In the genomic region with DNA sequence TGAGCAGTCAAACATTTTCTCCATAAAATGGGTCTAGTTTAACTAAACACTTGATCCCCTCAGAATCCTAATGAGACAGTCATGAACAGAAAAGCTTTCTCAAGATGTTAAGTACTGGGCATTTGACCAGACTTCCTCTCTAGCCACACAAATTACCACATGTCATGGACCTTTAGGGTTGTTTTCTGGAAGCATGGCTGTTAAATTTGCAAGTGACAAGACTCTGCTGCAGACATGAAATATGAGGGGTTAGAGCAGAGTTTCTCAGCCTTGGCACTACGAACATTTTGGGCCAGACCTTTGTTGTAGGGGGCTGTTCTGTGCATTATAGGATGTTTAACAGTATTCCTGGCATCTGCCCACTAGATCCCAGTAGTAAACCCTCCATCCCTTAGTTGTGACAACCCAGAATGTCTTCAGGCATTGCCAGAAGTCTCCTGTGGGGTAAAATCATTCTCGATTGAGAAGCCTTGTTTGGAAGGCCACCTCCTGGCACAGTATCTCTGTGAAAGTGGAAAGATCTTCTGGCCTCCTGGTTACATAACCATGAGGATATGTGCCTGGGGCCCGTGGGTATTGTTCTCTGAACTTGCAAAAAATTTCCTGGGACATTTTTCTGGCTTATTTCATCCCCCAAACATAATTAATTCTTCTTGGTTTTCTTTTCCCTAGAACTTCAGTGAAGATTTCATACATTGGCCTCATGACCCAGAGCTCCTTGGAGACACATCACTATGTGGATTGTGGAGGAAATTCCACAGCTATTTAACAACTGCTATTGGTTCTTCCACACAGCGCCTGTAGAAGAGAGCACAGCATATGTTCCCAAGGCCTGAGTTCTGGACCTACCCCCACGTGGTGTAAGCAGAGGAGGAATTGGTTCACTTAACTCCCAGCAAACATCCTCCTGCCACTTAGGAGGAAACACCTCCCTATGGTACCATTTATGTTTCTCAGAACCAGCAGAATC, we compare ENCODE assay signal across 29 cellular contexts. TPM values are rescaled to one million over a fixed set of nuclear protein-coding genes. Genes with fewer than 3 reads are reported as not detected.
A peak's percentile ranks its signal among the peaks of the same experiment; 100 is the strongest.
DNase-seq lines count a peak whose midpoint lies in the region; ATAC-seq and TF ChIP-seq lines count a peak whose summit lies in the region.
"Had no signal": no experiment of that assay in that cellular context is flagged by ENCODE, and none has a peak within 500 bp of the region (broad histone marks: within the 10 kb centered on the region; RNA-seq: fewer than 3 reads in every experiment).

No MANE protein-coding gene starts in this region.

- H3K4me3 ChIP-seq in breast epithelium = no peak overlapping the region
- no peak overlapping the region for H3K4me3 ChIP-seq in cardiac fibroblast (replicated peaks in 1 of 2; ENCODE audit: low read depth in 2 of 2, low read length in 2 of 2)
- no peak overlapping the region for H3K4me3 ChIP-seq in right atrium auricular region
- H3K4me3 ChIP-seq: coronary artery had no signal

- intact Hi-C loops in breast epithelium (cut with DNase I; ENCODE audit: low total_unique reads) = no loop called here
- intact Hi-C loops in MCF 10A (cut with micrococcal nuclease) = no loop called here

- DNase-seq in breast epithelium (ENCODE audit: low spot score in 2 of 2) (no peak), MCF 10A (ENCODE audit: unreplicated experiment) (no peak), cardiac fibroblast (ENCODE audit: low read depth in 2 of 2) (peak; percentile 61 to 69), right atrium auricular region (ENCODE audit: low spot score) (no peak), NCI-H2107 (lab: John Stamatoyannopoulos, UW) (no peak), mesothelial cell of epicardium (ENCODE audit: low spot score in 2 of 2, unreplicated experiment in 2 of 2) (no peak)
- no peak for DNase-seq in stimulated activated naive B cell treated with anti-CD40 and anti-IgM and Interleukin-4, amounts not matched to agents 10 μg/mL and 1 μg/mL and 100 μg/mL, for 72 hours
- DNase-seq: activated CD4-positive, alpha-beta T cell treated with anti-CD3 and anti-CD28 coated beads, Interleukin-2, amount 10 ng/mL, durations not matched to agents 7 days and 5 days; activated naive CD8-positive, alpha-beta T cell treated with anti-CD3 and anti-CD28 coated beads, Interleukin-2, amount 10 ng/mL, durations not matched to agents 7 days and 5 days; Calu3; EL; endodermal cell; islet precursor cell; NCI-H1105 treated with DMSO at 0.1 percent for 48 hours; NCI-H2081 treated with DMSO at 0.1 percent for 48 hours; NCI-H524 treated with DMSO at 0.1 percent for 48 hours; RPMI8226; SK-N-SH; stimulated activated CD4-positive, alpha-beta T cell treated with anti-CD3 and anti-CD28 coated beads, Interleukin-12 subunit alpha, Interleukin-12 subunit beta, amount 100 ng/mL, for 4 hours had no signal

- no peaks in the 10 kb centered on the region for H3K27me3 Mint-ChIP-seq in MCF 10A (ENCODE audit: insufficient read depth, unreplicated experiment)
- no peaks in the 10 kb centered on the region for H3K27me3 Mint-ChIP-seq in stimulated activated naive B cell treated with anti-CD40 and anti-IgM and Interleukin-4, amounts not matched to agents 10 μg/mL and 1 μg/mL and 100 μg/mL, for 72 hours
- no peaks in the 10 kb centered on the region for H3K27me3 Mint-ChIP-seq in mesothelial cell of epicardium (ENCODE audit: low read depth)
- H3K27me3 Mint-ChIP-seq: activated CD4-positive, alpha-beta T cell treated with anti-CD3 and anti-CD28 coated beads, Interleukin-2, amount 10 ng/mL, durations not matched to agents 7 days and 5 days had no signal

- H3K9me3 ChIP-seq in breast epithelium (no peaks in the 10 kb centered on the region), right atrium auricular region (no peaks in the 10 kb centered on the region)
- H3K9me3 ChIP-seq: SK-N-SH had no signal

- H3K9me3 Mint-ChIP-seq in MCF 10A (ENCODE audit: unreplicated experiment) (no peaks in the 10 kb centered on the region), mesothelial cell of epicardium (no peaks in the 10 kb centered on the region)
- no peaks in the 10 kb centered on the region for H3K9me3 Mint-ChIP-seq in stimulated activated naive B cell treated with anti-CD40 and anti-IgM and Interleukin-4, amounts not matched to agents 10 μg/mL and 1 μg/mL and 100 μg/mL, for 72 hours
- H3K9me3 Mint-ChIP-seq: activated CD4-positive, alpha-beta T cell treated with anti-CD3 and anti-CD28 coated beads, Interleukin-2, amount 10 ng/mL, durations not matched to agents 7 days and 5 days; activated naive CD8-positive, alpha-beta T cell treated with anti-CD3 and anti-CD28 coated beads, Interleukin-2, amount 10 ng/mL, durations not matched to agents 7 days and 5 days; activated T-helper 2 cell treated with anti-CD3 and anti-CD28 coated beads, Interferon-gamma antibody, Interleukin-2, Interleukin-4, amounts not matched to agents 10 μg/mL and 5 μg/mL and 100 μg/mL, durations not matched to agents 14 hours and 24 hours and 36 hours; endodermal cell; type B pancreatic cell had no signal

- H3K36me3 ChIP-seq in breast epithelium (no peaks in the 10 kb centered on the region), right atrium auricular region (no peaks in the 10 kb centered on the region)

- peaks cover 25% of the 10 kb centered on the region for H3K36me3 Mint-ChIP-seq in MCF 10A (ENCODE audit: insufficient read depth, unreplicated experiment)
- peaks cover 19 to 33% of the 10 kb centered on the region in 2 donors for H3K36me3 Mint-ChIP-seq in stimulated activated naive B cell treated with anti-CD40 and anti-IgM and Interleukin-4, amounts not matched to agents 10 μg/mL and 1 μg/mL and 100 μg/mL, for 72 hours
- H3K36me3 Mint-ChIP-seq in mesothelial cell of epicardium = peaks cover 16% of the 10 kb centered on the region

- peak overlapping the region; percentile 57 to 63 for H3K27ac ChIP-seq in breast epithelium
- H3K27ac ChIP-seq in right atrium auricular region = peak overlapping the region; percentile 13 to 23
- H3K27ac ChIP-seq: 22Rv1, HL-60 had no signal

- H3K4me1 ChIP-seq in breast epithelium = no peaks in the 10 kb centered on the region
- H3K4me1 ChIP-seq in right atrium auricular region = peaks cover 0 to 18% of the 10 kb centered on the region in 2 donors

- H3K4me1 Mint-ChIP-seq in MCF 10A (ENCODE audit: insufficient read depth, unreplicated experiment) = peaks cover 15% of the 10 kb centered on the region
- peaks cover 27 to 29% of the 10 kb centered on the region in 2 donors for H3K4me1 Mint-ChIP-seq in stimulated activated naive B cell treated with anti-CD40 and anti-IgM and Interleukin-4, amounts not matched to agents 10 μg/mL and 1 μg/mL and 100 μg/mL, for 72 hours
- peaks cover 18% of the 10 kb centered on the region for H3K4me1 Mint-ChIP-seq in mesothelial cell of epicardium

- ATAC-seq in stimulated activated naive B cell treated with anti-CD40 and anti-IgM and Interleukin-4, amounts not matched to agents 10 μg/mL and 1 μg/mL and 100 μg/mL, for 72 hours (replicated peaks) = no peak
- ATAC-seq in GM18861 (IDR thresholded peaks at IDR 0.05; ENCODE audit: unreplicated experiment) = no peak

- no peak for TF ChIP-seq POLR2A in breast epithelium (IDR thresholded peaks at IDR 0.05)

- H3K4me3 Mint-ChIP-seq in MCF 10A (ENCODE audit: unreplicated experiment) = no peak overlapping the region
- no peak overlapping the region for H3K4me3 Mint-ChIP-seq in stimulated activated naive B cell treated with anti-CD40 and anti-IgM and Interleukin-4, amounts not matched to agents 10 μg/mL and 1 μg/mL and 100 μg/mL, for 72 hours
- no peak overlapping the region for H3K4me3 Mint-ChIP-seq in mesothelial cell of epicardium
- H3K4me3 Mint-ChIP-seq: activated CD4-positive, alpha-beta T cell treated with anti-CD3 and anti-CD28 coated beads, Interleukin-2, amount 10 ng/mL, durations not matched to agents 7 days and 5 days; activated naive CD8-positive, alpha-beta T cell treated with anti-CD3 and anti-CD28 coated beads, Interleukin-2, amount 10 ng/mL, durations not matched to agents 7 days and 5 days; endodermal cell; type B pancreatic cell had no signal

- POLR2A ChIA-PET in MCF 10A (lab: Yijun Ruan, JAX) = interaction anchor here (0.7 kb wide), 1 partner anchor 747 kb away, joined by 4 read pairs; no protein-coding TSS in a partner anchor

- TF ChIP-seq CTCF in breast epithelium (IDR thresholded peaks at IDR 0.05) (no peak), MCF 10A (IDR thresholded peaks at IDR 0.05; ENCODE audit: unreplicated experiment) (no peak), cardiac fibroblast (IDR thresholded peaks at IDR 0.05; ENCODE audit: low read depth, low read length) (no peak), right atrium auricular region (IDR thresholded peaks at IDR 0.05) (no peak), mesothelial cell of epicardium (IDR thresholded peaks at IDR 0.05; ENCODE audit: unreplicated experiment) (no peak)

- H3K27me3 ChIP-seq in breast epithelium (no peaks in the 10 kb centered on the region), right atrium auricular region (no peaks in the 10 kb centered on the region)

- no TSS peak for BruUV-seq in MCF 10A (replicated peaks; lab: Mats Ljungman, UMichigan)

- no peak overlapping the region for H3K27ac Mint-ChIP-seq in MCF 10A (ENCODE audit: low read depth, unreplicated experiment)
- H3K27ac Mint-ChIP-seq in stimulated activated naive B cell treated with anti-CD40 and anti-IgM and Interleukin-4, amounts not matched to agents 10 μg/mL and 1 μg/mL and 100 μg/mL, for 72 hours = peak overlapping the region; percentile 37
- H3K27ac Mint-ChIP-seq in mesothelial cell of epicardium = no peak overlapping the region
- H3K27ac Mint-ChIP-seq: activated naive CD8-positive, alpha-beta T cell treated with anti-CD3 and anti-CD28 coated beads, Interleukin-2, amount 10 ng/mL, durations not matched to agents 7 days and 5 days; activated T-helper 2 cell treated with anti-CD3 and anti-CD28 coated beads, Interferon-gamma antibody, Interleukin-2, Interleukin-4, amounts not matched to agents 10 μg/mL and 5 μg/mL and 100 μg/mL, durations not matched to agents 14 hours and 24 hours and 36 hours; brain; endodermal cell; type B pancreatic cell had no signal

- CTCF ChIA-PET in MCF 10A (lab: Yijun Ruan, JAX) = interaction anchor here (1.6 kb wide), 1 partner anchor 129 kb away, joined by 3 read pairs; no protein-coding TSS in a partner anchor

RNA-seq across cellular contexts. Expression of gene TMEM106C, which starts 4.3 kb away (rescaled TPM):
- 100 to 1,000 TPM in 1 of 3 donors, 10 to 100 TPM in 2; 35.2 to 131 (median 73.4) TPM for total RNA-seq in breast epithelium
- 39.0 and 50.0 TPM in 2 replicates for total RNA-seq in MCF 10A (2022)
- 100 to 1,000 TPM in 1 of 2 donors, 10 to 100 TPM in 1; 54.7 to 107 TPM for total RNA-seq in right atrium auricular region
- 73.7 to 83.1 TPM (median 80.1 TPM) in 3 replicates for total RNA-seq in mesothelial cell of epicardium

RNA-seq across cellular contexts. Expression of gene COL2A1, which starts 36.5 kb away (rescaled TPM):
- total RNA-seq in breast epithelium (1 to 10 TPM in 2 of 3 donors, not detected in 1; 1.6 to 3.2 TPM), MCF 10A (2022) (0.12 TPM in 1 of 2 replicates, not detected in the other), right atrium auricular region (not detected), mesothelial cell of epicardium (70.9 to 86.4 TPM (median 80.6 TPM) in 3 replicates)
- total RNA-seq: activated CD4-positive, alpha-beta T cell treated with anti-CD3 and anti-CD28 coated beads, Interleukin-2, amount 10 ng/mL, durations not matched to agents 7 days and 5 days; activated naive CD8-positive, alpha-beta T cell treated with anti-CD3 and anti-CD28 coated beads, Interleukin-2, amount 10 ng/mL, durations not matched to agents 7 days and 5 days; fibroblast of lung; H4; lung microvascular endothelial cell had no signal

Comparison
In these comparisons a context has a peak if more than half of its experiments do, and no peak if none do; other contexts are left out.
1. DNase-seq: peak in cardiac fibroblast (2 of 2); none in breast epithelium (0 of 2), MCF 10A (single experiment), right atrium auricular region (single experiment), stimulated activated naive B cell treated with anti-CD40 and anti-IgM and Interleukin-4, amounts not matched to agents 10 μg/mL and 1 μg/mL and 100 μg/mL, for 72 hours (single experiment), NCI-H2107 (single experiment) and mesothelial cell of epicardium (0 of 2).
2. RNA of gene COL2A1, which starts 36.5 kb away (total RNA-seq): 70.9 to 86.4 TPM in mesothelial cell of epicardium; 1.6 to 3.2 TPM in breast epithelium, 0.12 TPM in MCF 10A and not detected in right atrium auricular region; every median in the first group is over 10 times any median in the second.